Comparison of ENCODE assay signal across 11 cellular contexts in the genomic region with DNA sequence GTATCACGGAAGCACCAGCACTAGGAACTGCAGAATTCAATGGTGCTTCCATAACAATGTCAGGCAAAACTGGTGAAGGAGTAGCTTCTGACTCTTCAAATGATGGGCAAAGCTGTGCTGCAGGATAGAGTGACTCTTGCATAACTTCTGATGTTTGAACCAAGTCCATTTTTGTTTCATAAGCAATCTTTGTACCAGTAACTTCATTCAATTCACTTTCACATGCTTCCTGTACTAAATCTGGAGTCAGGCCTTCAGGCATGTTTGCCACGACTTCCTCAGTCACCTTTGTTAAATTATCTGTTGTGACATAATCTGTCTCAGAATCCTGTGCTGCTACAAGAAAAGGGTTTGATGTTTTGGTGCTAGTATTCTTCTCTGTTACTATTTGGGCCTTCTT. TPM values are rescaled to one million over a fixed set of nuclear protein-coding genes. Genes with fewer than 3 reads are reported as not detected.
A peak's percentile ranks its signal among the peaks of the same experiment; 100 is the strongest.
DNase-seq lines count a peak whose midpoint lies in the region; ATAC-seq, FAIRE-seq and TF ChIP-seq lines count a peak whose summit lies in the region.
"Had no signal": no experiment of that assay in that cellular context is flagged by ENCODE, and none has a peak within 500 bp of the region (broad histone marks: within the 10 kb centered on the region; RNA-seq: fewer than 3 reads in every experiment).

No MANE protein-coding gene starts in this region.

- 47 to 52% methylated on average over 2 of the region's 2 CpGs for WGBS in tibial nerve, 2 donors

- DNase-seq in AML-193 (lab: John Stamatoyannopoulos, UW) = peak; percentile 83 to 85
- peak; percentile 34 for DNase-seq in Jurkat, Clone E6-1 (ENCODE audit: low read depth, low spot score)
- peak; percentile 66 for DNase-seq in adipocyte (ENCODE audit: low read depth)
- no peak for DNase-seq in keratinocyte (ENCODE audit: low read depth, low spot score)
- DNase-seq in tibial nerve (ENCODE audit: low spot score in 2 of 2) = no peak
- no peak for DNase-seq in Caco-2
- DNase-seq: kidney glomerular epithelial cell had no signal

- H3K36me3 ChIP-seq in adipocyte (ENCODE audit: control insufficient read depth, insufficient read depth, low read length, severe bottlenecking) (peaks cover 16% of the 10 kb centered on the region), keratinocyte (ENCODE audit: control insufficient read depth in 2 of 2, extremely low read depth in 1 of 2, insufficient read depth in 2 of 2, low read length in 2 of 2) (peaks cover 3% of the 10 kb centered on the region in 2 experiments), tibial nerve (peaks cover 0 to 3% (median 0%) of the 10 kb centered on the region in 3 donors), Caco-2 (ENCODE audit: control insufficient read depth, insufficient read depth, low read length) (peaks cover 2% of the 10 kb centered on the region; the same call in 1 of the 2 replicates)

- peaks cover 47% of the 10 kb centered on the region for H4K20me1 ChIP-seq in keratinocyte (ENCODE audit: control insufficient read depth, extremely low read depth, insufficient read depth, low read length)

- no peak overlapping the region for H3K4me3 Mint-ChIP-seq in Caco-2 (ENCODE audit: unreplicated experiment)

- CTCF ChIA-PET in Caco-2 (lab: Charles Lee) = interaction anchor here (1.2 kb wide), 1 partner anchor 12 kb away, joined by 3 read pairs; no protein-coding TSS in a partner anchor

- no peaks in the 10 kb centered on the region for H3K4me1 Mint-ChIP-seq in Caco-2 (ENCODE audit: low read depth, unreplicated experiment)

- peak overlapping the region; percentile 27 for H3K4me2 ChIP-seq in keratinocyte (ENCODE audit: control insufficient read depth, extremely low read depth, insufficient read depth, low read depth, low read length)

- TF ChIP-seq EP300 in tibial nerve (IDR thresholded peaks at IDR 0.05) = peak in 1 of 2 donors; percentile 45

- TF ChIP-seq CTCF in keratinocyte (optimal IDR thresholded peaks at IDR 0.05 in 1 of 3, IDR thresholded peaks at IDR 0.05 in 1 of 3, conservative IDR thresholded peaks at IDR 0.05 in 1 of 3; ENCODE audit: extremely low read depth in 1 of 3, insufficient read depth in 2 of 3, low read length in 3 of 3) (no peak), tibial nerve (IDR thresholded peaks at IDR 0.05) (no peak), Caco-2 (IDR thresholded peaks at IDR 0.05; ENCODE audit: insufficient read depth in 1 of 2, low read depth in 1 of 2, low read length in 1 of 2, severe bottlenecking in 1 of 2, unreplicated experiment in 1 of 2) (no peak)

- H3K27me3 ChIP-seq in adipocyte (replicated peaks; ENCODE audit: control insufficient read depth, insufficient read depth, low read length) (no peaks in the 10 kb centered on the region), keratinocyte (ENCODE audit: control insufficient read depth, extremely low read depth, insufficient read depth, low read length) (no peaks in the 10 kb centered on the region), tibial nerve (no peaks in the 10 kb centered on the region), Caco-2 (replicated peaks; ENCODE audit: control insufficient read depth, insufficient read depth, low read length) (no peaks in the 10 kb centered on the region)

- H3K27ac Mint-ChIP-seq in Caco-2 (ENCODE audit: unreplicated experiment) = no peak overlapping the region
- H3K27ac Mint-ChIP-seq: progenitor cell of endocrine pancreas had no signal

- intact Hi-C loops in Caco-2 (cut with micrococcal nuclease; ENCODE audit: unreplicated experiment) = no loop called here

- no peak overlapping the region for H2AFZ ChIP-seq in keratinocyte (ENCODE audit: control insufficient read depth, low read length)

- no peak for FAIRE-seq in keratinocyte (lab: Jason Lieb, UNC)
- FAIRE-seq: TTC549 had no signal

- no peaks in the 10 kb centered on the region for H3K9me3 Mint-ChIP-seq in Caco-2 (ENCODE audit: unreplicated experiment)

- H3K4me1 ChIP-seq in adipocyte (ENCODE audit: control insufficient read depth, insufficient read depth, low read length) (peaks cover 96% of the 10 kb centered on the region), keratinocyte (ENCODE audit: control insufficient read depth, extremely low read depth, insufficient read depth, low read length) (peaks cover 44% of the 10 kb centered on the region), tibial nerve (peaks cover 4 to 82% (median 33%) of the 10 kb centered on the region in 4 donors), Caco-2 (0 out of 2 replicates have a peak, but pooled peaks cover 8% of the 10 kb centered on the region)

- no peak overlapping the region for H3K4me3 ChIP-seq in Jurkat, Clone E6-1 (ENCODE audit: low read length)
- H3K4me3 ChIP-seq in adipocyte (ENCODE audit: low read length) = no peak overlapping the region
- no peak overlapping the region for H3K4me3 ChIP-seq in keratinocyte (ENCODE audit: control insufficient read depth in 2 of 3, extremely low read depth in 1 of 3, insufficient read depth in 2 of 3, low read depth in 1 of 3, low read length in 3 of 3)
- H3K4me3 ChIP-seq in tibial nerve = no peak overlapping the region
- H3K4me3 ChIP-seq in Caco-2 (ENCODE audit: low read depth, low read length) = no peak overlapping the region

- peaks cover 99% of the 10 kb centered on the region for H3K79me2 ChIP-seq in keratinocyte (ENCODE audit: control insufficient read depth, insufficient read depth, low read length)

- H3K9me1 ChIP-seq in keratinocyte (ENCODE audit: control insufficient read depth, extremely low read depth, insufficient read depth, low read length) = peaks cover 4% of the 10 kb centered on the region

- no peaks in the 10 kb centered on the region for H3K27me3 Mint-ChIP-seq in Caco-2 (ENCODE audit: insufficient read depth, unreplicated experiment)
- H3K27me3 Mint-ChIP-seq: progenitor cell of endocrine pancreas had no signal

- TF ChIP-seq POLR2A in tibial nerve (IDR thresholded peaks at IDR 0.05) = no peak

- H3K9me3 ChIP-seq in adipocyte (ENCODE audit: control insufficient read depth, low read length) = no peaks in the 10 kb centered on the region
- H3K9me3 ChIP-seq in keratinocyte (ENCODE audit: control insufficient read depth, low read depth, low read length) = no peaks in the 10 kb centered on the region
- H3K9me3 ChIP-seq in tibial nerve = no peaks in the 10 kb centered on the region
- H3K9me3 ChIP-seq in Caco-2 = no peaks in the 10 kb centered on the region

- POLR2A ChIA-PET in Caco-2 (lab: Charles Lee) = interaction anchor here (1.0 to 1.3 kb wide), 2 partner anchors 16 to 24 kb away, joined by 3 to 5 read pairs; partner anchors contain the start of gene RTN4

- H3K27ac ChIP-seq in keratinocyte (ENCODE audit: control insufficient read depth, insufficient read depth, low read length) (no peak overlapping the region), tibial nerve (no peak overlapping the region)

- H3K36me3 Mint-ChIP-seq in Caco-2 (ENCODE audit: insufficient read depth, unreplicated experiment) = no peaks in the 10 kb centered on the region

- ATAC-seq in GM21526 (IDR thresholded peaks at IDR 0.05; ENCODE audit: low FRiP score, unreplicated experiment) (no peak), HG02884 (IDR thresholded peaks at IDR 0.05; ENCODE audit: unreplicated experiment) (no peak)

- H3K9ac ChIP-seq in adipocyte (ENCODE audit: low read length) (no peak overlapping the region), keratinocyte (ENCODE audit: control insufficient read depth, extremely low read depth, insufficient read depth, low read length) (no peak overlapping the region)

- no TSS peak for BruUV-seq in Caco-2 (replicated peaks; lab: Mats Ljungman, UMichigan)

- dilution Hi-C loops in keratinocyte (cut with MboI; ENCODE audit: extremely low pct_ligation_motif_present, low sequenced_read_pairs) = loop anchor here (25.0 kb wide), 1 partner anchor 136 kb away; no protein-coding TSS in a partner anchor

RNA-seq across cellular contexts. Expression of gene RTN4, which starts 24.0 kb away (rescaled TPM):
- 149 TPM for polyA plus RNA-seq in Jurkat, Clone E6-1 (2012; ENCODE audit: insufficient read depth, insufficient read length)
- 244 to 434 TPM (median 406 TPM) in 3 replicates for polyA plus RNA-seq in keratinocyte
- 206 TPM for polyA plus RNA-seq in keratinocyte (2011; ENCODE audit: low read depth)
- polyA plus RNA-seq in keratinocyte (2011; cell fraction: cytosol; rRNA removed) = 257 and 472 TPM in 2 replicates
- polyA plus RNA-seq in keratinocyte (2011; cell fraction: nucleus; rRNA removed) = 657 and 1,094 TPM in 2 replicates
- 377 and 414 TPM in 2 replicates for polyA plus RNA-seq in keratinocyte (2012; ENCODE audit: low replicate concordance)
- 170 to 479 TPM (median 356 TPM) in 3 replicates for polyA minus RNA-seq in keratinocyte
- polyA minus RNA-seq in keratinocyte (2011; cell fraction: cytosol; rRNA and poly(A)+ RNA removed) = 181 TPM
- polyA minus RNA-seq in keratinocyte (2011; cell fraction: nucleus; rRNA and poly(A)+ RNA removed) = 288 and 556 TPM in 2 replicates
- total RNA-seq in tibial nerve = 100 to 1,000 TPM; 232 to 245 (median 243) TPM
- total RNA-seq in Caco-2 (2022) = 231 and 236 TPM in 2 replicates

Comparison
In these comparisons a context has a peak if more than half of its experiments do, and no peak if none do; other contexts are left out.
1. DNase-seq: peak in AML-193 (2 of 2), Jurkat, Clone E6-1 (single experiment) and adipocyte (single experiment); none in keratinocyte (single experiment), tibial nerve (0 of 2) and Caco-2 (0 of 2).